Comparison of ENCODE assay signal across 11 cellular contexts in the genomic region with DNA sequence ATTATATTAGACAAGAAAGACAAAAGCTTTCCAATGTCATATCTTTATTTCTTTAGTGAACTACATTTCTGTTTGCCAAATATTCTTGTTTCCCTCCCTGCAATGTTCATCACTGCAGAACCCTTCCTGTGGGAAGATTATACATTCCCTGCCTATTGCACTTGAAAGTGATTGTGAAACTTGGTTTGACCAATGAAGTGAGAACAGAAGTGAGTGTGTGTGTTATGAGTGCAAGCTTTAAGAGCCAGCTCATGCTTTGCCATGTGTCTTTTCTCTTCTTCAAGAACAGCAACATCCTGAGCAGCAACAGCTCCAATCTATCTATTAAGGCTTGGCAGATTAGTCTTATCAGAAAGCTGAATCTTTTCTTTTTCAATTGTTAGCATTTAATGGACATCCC. TPM values are rescaled to one million over a fixed set of nuclear protein-coding genes. Genes with fewer than 3 reads are reported as not detected.
A peak's percentile ranks its signal among the peaks of the same experiment; 100 is the strongest.
DNase-seq lines count a peak whose midpoint lies in the region; ATAC-seq and TF ChIP-seq lines count a peak whose summit lies in the region.
"Had no signal": no experiment of that assay in that cellular context is flagged by ENCODE, and none has a peak within 500 bp of the region (broad histone marks: within the 10 kb centered on the region; RNA-seq: fewer than 3 reads in every experiment).

No MANE protein-coding gene starts in this region.

- no peak for DNase-seq in CD8-positive, alpha-beta T cell
- DNase-seq in central memory CD8-positive, alpha-beta T cell (ENCODE audit: low spot score in 2 of 2), result no peak
- DNase-seq in NK-92 (lab: John Stamatoyannopoulos, UW; ENCODE audit: unreplicated experiment) (no peak), posterior vena cava (ENCODE audit: low spot score) (no peak)
- DNase-seq: dorsolateral prefrontal cortex; stimulated activated CD4-positive, alpha-beta T cell treated with anti-CD3 and anti-CD28 coated beads, Interleukin-4, amount 100 ng/mL, for 1 hour had no signal

- no peaks in the 10 kb centered on the region for H3K27me3 ChIP-seq in CD8-positive, alpha-beta T cell (ENCODE audit: insufficient read depth, low read length)
- H3K27me3 ChIP-seq: dorsolateral prefrontal cortex had no signal

- H3K27me3 Mint-ChIP-seq in CD8-positive, alpha-beta T cell (ENCODE audit: low read depth), result peaks cover 8% of the 10 kb centered on the region
- H3K27me3 Mint-ChIP-seq in central memory CD8-positive, alpha-beta T cell, result peaks cover 10% of the 10 kb centered on the region

- POLR2A ChIA-PET in CD8-positive, alpha-beta T cell (lab: Charles Lee), result no interaction called here

- CTCF ChIA-PET in CD8-positive, alpha-beta T cell (lab: Charles Lee), result interaction anchor here (0.6 to 1.5 kb wide), 2 partner anchors 46 to 754 kb away, joined by 3 read pairs; no protein-coding TSS in a partner anchor

- no peaks in the 10 kb centered on the region for H3K36me3 Mint-ChIP-seq in CD8-positive, alpha-beta T cell
- H3K36me3 Mint-ChIP-seq in central memory CD8-positive, alpha-beta T cell (ENCODE audit: insufficient read depth), result no peaks in the 10 kb centered on the region

- peak overlapping the region; percentile 12 for H3K27ac Mint-ChIP-seq in CD8-positive, alpha-beta T cell
- H3K27ac Mint-ChIP-seq in central memory CD8-positive, alpha-beta T cell (ENCODE audit: low read depth), result no peak overlapping the region

- no peaks in the 10 kb centered on the region for H3K9me3 Mint-ChIP-seq in CD8-positive, alpha-beta T cell
- H3K9me3 Mint-ChIP-seq in central memory CD8-positive, alpha-beta T cell, result no peaks in the 10 kb centered on the region

- intact Hi-C loops in CD8-positive, alpha-beta T cell (cut with DNase I, micrococcal nuclease), result no loop called here
- intact Hi-C loops in posterior vena cava (cut with DNase I), result no loop called here

- no peaks in the 10 kb centered on the region for H3K9me3 ChIP-seq in CD8-positive, alpha-beta T cell (ENCODE audit: low read length)
- H3K9me3 ChIP-seq: thoracic aorta had no signal

- ATAC-seq in CD8-positive, alpha-beta T cell, result no peak
- peak; percentile 47 for ATAC-seq in GM19397 (IDR thresholded peaks at IDR 0.05; ENCODE audit: unreplicated experiment)
- ATAC-seq in HG03097 (IDR thresholded peaks at IDR 0.05; ENCODE audit: low FRiP score, unreplicated experiment), result peak; percentile 62
- ATAC-seq in central memory CD8-positive, alpha-beta T cell (replicated peaks; ENCODE audit: extremely low read depth, poor library complexity, severe bottlenecking), result no peak
- ATAC-seq in GM19324 (IDR thresholded peaks at IDR 0.05; ENCODE audit: low FRiP score, unreplicated experiment), result no peak
- ATAC-seq in HG03460 (IDR thresholded peaks at IDR 0.05; ENCODE audit: unreplicated experiment), result no peak

- H3K27ac ChIP-seq in CD8-positive, alpha-beta T cell (ENCODE audit: low read depth, low read length), result no peak overlapping the region
- H3K27ac ChIP-seq: dorsolateral prefrontal cortex, thoracic aorta had no signal

- H3K4me1 ChIP-seq in CD8-positive, alpha-beta T cell (ENCODE audit: insufficient read depth, low read length), result no peaks in the 10 kb centered on the region

- H3K4me3 ChIP-seq in CD8-positive, alpha-beta T cell (ENCODE audit: low read depth, low read length), result no peak overlapping the region
- H3K4me3 ChIP-seq: dorsolateral prefrontal cortex, thoracic aorta had no signal

- H3K4me1 Mint-ChIP-seq in CD8-positive, alpha-beta T cell (ENCODE audit: low read depth), result peaks cover 15% of the 10 kb centered on the region
- H3K4me1 Mint-ChIP-seq in central memory CD8-positive, alpha-beta T cell, result peaks cover 16% of the 10 kb centered on the region

- H3K4me3 Mint-ChIP-seq in CD8-positive, alpha-beta T cell, result peak overlapping the region; percentile 60
- peak overlapping the region; percentile 54 for H3K4me3 Mint-ChIP-seq in central memory CD8-positive, alpha-beta T cell

- TF ChIP-seq CTCF in CD8-positive, alpha-beta T cell (IDR thresholded peaks at IDR 0.05), result no peak

- H3K36me3 ChIP-seq in CD8-positive, alpha-beta T cell (ENCODE audit: insufficient read depth, low read length), result no peaks in the 10 kb centered on the region
- H3K36me3 ChIP-seq: thoracic aorta had no signal

RNA-seq across cellular contexts. Expression of a gene that starts 42.0 kb away (rescaled TPM):
- 10 to 100 TPM; 20.0 to 20.1 TPM for total RNA-seq in CD8-positive, alpha-beta T cell
- total RNA-seq in posterior vena cava, result 10 to 100 TPM; 39.2 to 41.8 TPM

Comparison
In these comparisons a context has a peak if more than half of its experiments do, and no peak if none do; other contexts are left out.
1. ATAC-seq: peak in GM19397 (single experiment) and HG03097 (single experiment); none in CD8-positive, alpha-beta T cell (single experiment), central memory CD8-positive, alpha-beta T cell (single experiment), GM19324 (single experiment) and HG03460 (single experiment).